ENCODE assay signal across 19 cellular contexts in the genomic region with DNA sequence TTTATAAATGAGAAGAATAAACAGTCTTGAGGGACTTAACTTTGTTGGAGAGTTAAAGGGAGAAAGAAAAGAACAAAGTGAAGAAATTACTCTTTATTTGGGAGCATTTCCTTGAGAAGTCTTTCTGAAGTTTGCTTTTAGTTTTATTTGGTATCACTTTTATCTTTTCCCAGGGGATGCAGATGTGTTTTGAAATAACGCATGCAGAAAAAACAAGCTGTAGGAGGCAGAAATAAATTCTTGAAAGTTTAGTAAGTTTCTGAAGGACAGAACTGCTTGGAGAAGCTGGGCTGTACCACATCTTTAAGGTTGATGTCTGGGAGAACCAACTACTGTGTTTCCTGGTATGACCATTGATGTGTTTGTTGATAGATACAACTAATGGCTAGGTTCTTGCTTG.
"Had no signal": no experiment of that assay in that cellular context is flagged by ENCODE, and none has a peak within 500 bp of the region (broad histone marks: within the 10 kb centered on the region; RNA-seq: fewer than 3 reads in every experiment).

No MANE protein-coding gene starts in this region.

- ATAC-seq: activated CD8-positive, alpha-beta T cell treated with anti-CD3 and anti-CD28 coated beads for 36 hours; activated T-cell treated with anti-CD3 and anti-CD28 coated beads, Interleukin-2, amount 50 U/mL, for 4 hours had no signal

- H3K36me3 ChIP-seq: adrenal gland, esophagus muscularis mucosa, prostate gland, transverse colon, vagina had no signal

- DNase-seq: activated CD4-positive, alpha-beta T cell treated with anti-CD3 and anti-CD28 coated beads, Interleukin-2, amount 10 ng/mL, durations not matched to agents 24 days and 14 days; activated CD8-positive, alpha-beta T cell treated with anti-CD3 and anti-CD28 coated beads for 36 hours; activated effector memory CD4-positive, alpha-beta T cell treated with Interleukin-2 at 50 U/mL for 16 hours; activated naive CD4-positive, alpha-beta T cell treated with anti-CD3 and anti-CD28 coated beads, Interleukin-2, amount 10 ng/mL, durations not matched to agents 7 days and 5 days; activated T-cell treated with anti-CD3 and anti-CD28 coated beads, Interleukin-2, amount 50 U/mL, for 4 hours; adrenal gland; cerebellar nuclear complex; effector CD8-positive, alpha-beta T cell; foreskin melanocyte; heart left ventricle; left ventricle myocardium superior; right cardiac atrium; small intestine; stimulated activated CD4-positive, alpha-beta T cell treated with anti-CD3 and anti-CD28 coated beads, Interleukin-15, amount 100 ng/mL, for 24 hours; stimulated activated CD4-positive, alpha-beta T cell treated with anti-CD3 and anti-CD28 coated beads, Interleukin-2, amount 100 ng/mL, for 48 hours; transverse colon had no signal

- H3K9me3 ChIP-seq: adrenal gland, prostate gland, transverse colon, vagina had no signal

- H3K27me3 ChIP-seq: adrenal gland, esophagus muscularis mucosa, heart left ventricle, transverse colon, vagina had no signal

- H3K27ac ChIP-seq: adrenal gland, prostate gland, transverse colon, vagina had no signal

- H3K4me1 ChIP-seq: prostate gland had no signal

- H3K4me3 ChIP-seq: adrenal gland, esophagus muscularis mucosa, heart left ventricle, prostate gland, transverse colon, vagina had no signal
